ENCODE assay signal across 22 cellular contexts in genomic region chr7:39186671-39187070, GRCh38.
"Had no signal": no experiment of that assay in that cellular context is flagged by ENCODE, and none has a peak within 500 bp of the region (broad histone marks: within the 10 kb centered on the region; RNA-seq: fewer than 3 reads in every experiment).

No MANE protein-coding gene starts in this region.

- H3K4me3 Mint-ChIP-seq: IgD-negative memory B cell had no signal

- H3K36me3 ChIP-seq: SJSA1 had no signal

- H3K27me3 ChIP-seq: SJSA1 had no signal

- H3K9ac ChIP-seq: KMS-11, SK-N-SH had no signal

- H3K27ac ChIP-seq: HL-60, KMS-11, SJSA1 had no signal

- H3K9me3 ChIP-seq: SJSA1, SK-N-SH had no signal

- H3K9me2 ChIP-seq: SK-N-SH had no signal

- DNase-seq: Kasumi-1, MM.1S, NCI-H1092 treated with DMSO at 0.1 percent for 48 hours, NCI-H1436, NCI-H187, NCI-H2029, NCI-H2081 treated with DMSO at 0.1 percent for 48 hours, NCI-H2171, NCI-H226, NCI-H446, NCI-H510A treated with DMSO at 0.1 percent for 48 hours, NCI-H526, Right ventricle myocardium superior, RPMI8226, SIG-M5, SK-N-SH, SW 1271 had no signal

- ATAC-seq: K562 had no signal

- H3K4me2 ChIP-seq: KMS-11, SK-N-SH had no signal

- H3K27ac Mint-ChIP-seq: IgD-negative memory B cell had no signal

- H3K4me3 ChIP-seq: K562, SJSA1 had no signal

- H3K36me3 Mint-ChIP-seq: IgD-negative memory B cell had no signal

- H3K4me1 ChIP-seq: SJSA1 had no signal
